ENCODE assay signal across 8 cellular contexts in the genomic region with DNA sequence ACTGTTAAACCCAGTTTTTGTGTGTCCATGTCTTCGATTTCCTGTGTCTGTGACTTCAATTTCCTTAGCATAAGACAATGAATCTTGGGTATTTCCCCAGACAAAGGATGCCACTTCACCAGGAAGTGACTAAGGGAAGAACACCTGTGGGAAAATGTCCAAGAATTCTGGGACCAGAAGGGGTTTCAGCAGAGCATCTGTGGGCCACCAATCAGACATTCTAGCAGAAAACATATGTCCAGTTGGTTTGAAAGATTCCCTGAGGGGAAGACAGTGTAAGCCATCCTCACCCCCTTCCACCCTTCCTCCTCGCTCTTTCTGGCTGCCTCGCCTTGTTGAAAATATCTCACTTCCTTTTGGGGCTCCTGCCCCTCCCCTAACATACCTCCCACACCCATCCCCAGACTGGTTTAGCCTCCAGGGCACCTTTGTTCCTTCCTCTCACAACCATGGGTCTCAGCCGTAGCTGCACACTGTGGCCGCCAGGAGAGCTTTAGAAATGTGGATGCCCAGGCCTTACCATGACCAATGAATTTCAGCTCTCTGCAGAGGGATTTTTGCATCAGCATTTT. TPM values are rescaled to one million over a fixed set of nuclear protein-coding genes. Genes with fewer than 3 reads are reported as not detected.
DNase-seq lines count a peak whose midpoint lies in the region; ATAC-seq and TF ChIP-seq lines count a peak whose summit lies in the region.

No MANE protein-coding gene starts in this region.

- WGBS in spleen, 5 donors: 30 to 45% (median 37%) methylated on average over 5 of the region's 5 CpGs

- peaks cover 5% of the 10 kb centered on the region for H3K79me2 ChIP-seq in DOHH2 (ENCODE audit: control insufficient read depth, low read length)

- H3K27ac Mint-ChIP-seq in activated T-helper 2 cell treated with anti-CD3 and anti-CD28 coated beads, Interferon-gamma antibody, Interleukin-2, Interleukin-4, amounts not matched to agents 10 μg/mL and 5 μg/mL and 100 μg/mL, durations not matched to agents 14 hours and 24 hours and 36 hours: peak overlapping the region; percentile 63

- H3K27me3 ChIP-seq in DOHH2 (ENCODE audit: control insufficient read depth, low read length) (no peaks in the 10 kb centered on the region), spleen (replicated peaks in 1 of 7) (no peaks in the 10 kb centered on the region)

- peak overlapping the region; percentile 62 for H3K4me3 ChIP-seq in DOHH2 (ENCODE audit: low read length)
- peak overlapping the region in 1 of 8 donors; percentile 27 for H3K4me3 ChIP-seq in spleen

- no peaks in the 10 kb centered on the region for H4K20me1 ChIP-seq in DOHH2 (ENCODE audit: control insufficient read depth, insufficient read depth, low read depth, low read length)

- H3K4me1 Mint-ChIP-seq in activated T-helper 2 cell treated with anti-CD3 and anti-CD28 coated beads, Interferon-gamma antibody, Interleukin-2, Interleukin-4, amounts not matched to agents 10 μg/mL and 5 μg/mL and 100 μg/mL, durations not matched to agents 14 hours and 24 hours and 36 hours (ENCODE audit: low read depth): peaks cover 36% of the 10 kb centered on the region

- peaks cover 60% of the 10 kb centered on the region for H3F3A ChIP-seq in DOHH2 (ENCODE audit: control insufficient read depth, insufficient read depth)

- H3K4me1 ChIP-seq in DOHH2 (ENCODE audit: control insufficient read depth, low read length) (peaks cover 97% of the 10 kb centered on the region), spleen (peaks cover 33 to 88% (median 60%) of the 10 kb centered on the region in 6 donors)

- no peaks in the 10 kb centered on the region for H3K27me3 Mint-ChIP-seq in activated T-helper 2 cell treated with anti-CD3 and anti-CD28 coated beads, Interferon-gamma antibody, Interleukin-2, Interleukin-4, amounts not matched to agents 10 μg/mL and 5 μg/mL and 100 μg/mL, durations not matched to agents 14 hours and 24 hours and 36 hours (ENCODE audit: low read depth)

- intact Hi-C loops in activated T-helper 2 cell treated with anti-CD3 and anti-CD28 coated beads, Interferon-gamma antibody, Interleukin-2, Interleukin-4, amounts not matched to agents 10 μg/mL and 5 μg/mL and 100 μg/mL, durations not matched to agents 14 hours and 24 hours and 36 hours (cut with micrococcal nuclease): no loop called here
- intact Hi-C loops in spleen (cut with DNase I; ENCODE audit: low total_unique reads): no loop called here

- no peaks in the 10 kb centered on the region for H3K9me2 ChIP-seq in DOHH2 (replicated peaks; ENCODE audit: control insufficient read depth, low read length)

- H3K36me3 ChIP-seq in DOHH2 (ENCODE audit: control insufficient read depth, low read length): peaks cover 26% of the 10 kb centered on the region
- H3K36me3 ChIP-seq in spleen: peaks cover 0 to 40% (median 22%) of the 10 kb centered on the region in 6 donors

- H3K4me3 Mint-ChIP-seq in activated T-helper 2 cell treated with anti-CD3 and anti-CD28 coated beads, Interferon-gamma antibody, Interleukin-2, Interleukin-4, amounts not matched to agents 10 μg/mL and 5 μg/mL and 100 μg/mL, durations not matched to agents 14 hours and 24 hours and 36 hours (ENCODE audit: low read depth): peak overlapping the region; percentile 9

- H3K27ac ChIP-seq in DOHH2 (ENCODE audit: low read depth, low read length) (peak overlapping the region; percentile 97), spleen (peak overlapping the region; percentile 29 to 95 (median 90))

- peak overlapping the region; percentile 84 for H3K4me2 ChIP-seq in DOHH2 (ENCODE audit: low read length)

- ATAC-seq in GM21447 (IDR thresholded peaks at IDR 0.05; ENCODE audit: unreplicated experiment): peak; percentile 68
- ATAC-seq in GM18517 (IDR thresholded peaks at IDR 0.05; ENCODE audit: unreplicated experiment): no peak

- no peaks in the 10 kb centered on the region for H3K9me3 Mint-ChIP-seq in activated T-helper 2 cell treated with anti-CD3 and anti-CD28 coated beads, Interferon-gamma antibody, Interleukin-2, Interleukin-4, amounts not matched to agents 10 μg/mL and 5 μg/mL and 100 μg/mL, durations not matched to agents 14 hours and 24 hours and 36 hours

- TF ChIP-seq CTCF in DOHH2 (IDR thresholded peaks at IDR 0.05; ENCODE audit: low read depth, low read length, poor library complexity, severe bottlenecking) (peak; percentile 59), spleen (IDR thresholded peaks at IDR 0.05 in 8 of 11, conservative IDR thresholded peaks at IDR 0.05 in 3 of 11) (peak in 9 of 11 experiments; percentile 31 to 60 (median 47))

- H3K36me3 Mint-ChIP-seq in activated T-helper 2 cell treated with anti-CD3 and anti-CD28 coated beads, Interferon-gamma antibody, Interleukin-2, Interleukin-4, amounts not matched to agents 10 μg/mL and 5 μg/mL and 100 μg/mL, durations not matched to agents 14 hours and 24 hours and 36 hours (ENCODE audit: low read depth): peaks cover 28% of the 10 kb centered on the region

- no peaks in the 10 kb centered on the region for H3K9me3 ChIP-seq in DOHH2 (ENCODE audit: control insufficient read depth, insufficient read depth, low read length)
- H3K9me3 ChIP-seq in spleen: no peaks in the 10 kb centered on the region

- DNase-seq in NAMALWA (ENCODE audit: low spot score) (peak; percentile 86), spleen (no peak), epidermal melanocyte (ENCODE audit: insufficient read length, low spot score) (no peak), anterior cingulate cortex (lab: John Stamatoyannopoulos, UW) (no peak)
- peak; percentile 17 for DNase-seq in activated T-helper 2 cell treated with anti-CD3 and anti-CD28 coated beads, Interferon-gamma antibody, Interleukin-2, Interleukin-4, amounts not matched to agents 10 μg/mL and 5 μg/mL and 100 μg/mL, durations not matched to agents 14 hours and 24 hours and 36 hours (ENCODE audit: low spot score)

- no peak for TF ChIP-seq POLR2A in spleen (IDR thresholded peaks at IDR 0.05)

RNA-seq across cellular contexts. Expression of gene IFNAR1, which starts 25.5 kb away (rescaled TPM):
- total RNA-seq in activated T-helper 2 cell treated with anti-CD3 and anti-CD28 coated beads, Interferon-gamma antibody, Interleukin-2, Interleukin-4, amounts not matched to agents 10 μg/mL and 5 μg/mL and 100 μg/mL, durations not matched to agents 14 hours and 24 hours and 36 hours: 26.8 and 27.9 TPM in 2 replicates
- total RNA-seq in spleen: 10 to 100 TPM; 53.2 to 86.1 (median 75.6) TPM
- polyA plus RNA-seq in spleen: 10 to 100 TPM in 2 of 3 donors, 1 to 10 TPM in 1; 9.2 to 12.8 (median 10.1) TPM

RNA-seq across cellular contexts. Expression of gene IL10RB, which starts 33.1 kb away (rescaled TPM):
- 23.4 and 24.7 TPM in 2 replicates for total RNA-seq in activated T-helper 2 cell treated with anti-CD3 and anti-CD28 coated beads, Interferon-gamma antibody, Interleukin-2, Interleukin-4, amounts not matched to agents 10 μg/mL and 5 μg/mL and 100 μg/mL, durations not matched to agents 14 hours and 24 hours and 36 hours
- 10 to 100 TPM; 44.1 to 89.7 (median 60.7) TPM for total RNA-seq in spleen
- polyA plus RNA-seq in spleen: 10 to 100 TPM; 25.4 to 29.6 (median 29.3) TPM

Comparison
In these comparisons a context has a peak if more than half of its experiments do, and no peak if none do; other contexts are left out.
1. DNase-seq: peak in NAMALWA (single experiment) and activated T-helper 2 cell treated with anti-CD3 and anti-CD28 coated beads, Interferon-gamma antibody, Interleukin-2, Interleukin-4, amounts not matched to agents 10 μg/mL and 5 μg/mL and 100 μg/mL, durations not matched to agents 14 hours and 24 hours and 36 hours (single experiment); none in spleen (single experiment), epidermal melanocyte (single experiment) and anterior cingulate cortex (0 of 58).